ENCODE assay signal across 1 cellular context in the genomic region with DNA sequence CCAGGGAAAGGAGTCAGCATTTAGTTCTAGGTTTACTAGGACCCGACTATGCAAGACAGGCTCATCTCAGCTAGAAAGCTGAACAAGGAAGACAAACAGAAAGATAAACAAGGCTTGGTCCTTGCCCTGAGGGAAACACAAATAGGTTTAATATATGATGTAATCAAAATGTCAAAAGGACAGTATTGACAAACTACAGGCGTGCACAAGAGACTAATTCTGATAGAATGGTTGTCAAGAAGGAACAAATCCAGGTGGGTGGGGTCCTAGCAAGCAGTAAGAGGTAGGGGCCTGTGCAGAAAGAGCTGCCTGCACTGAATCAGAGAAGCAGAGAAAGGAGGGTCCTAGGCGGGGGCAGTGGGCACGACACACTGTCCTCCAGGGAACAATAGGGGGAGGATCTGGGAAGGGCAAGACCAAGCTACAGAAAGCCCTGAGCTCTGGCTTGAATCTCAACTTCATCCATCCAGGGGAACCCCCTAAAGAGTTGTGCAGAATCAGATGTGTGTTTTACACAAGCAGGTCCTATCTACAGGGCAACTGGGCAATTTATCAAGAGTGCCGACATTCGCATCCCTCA.
TF ChIP-seq lines count a peak whose summit lies in the region.

No MANE protein-coding gene starts in this region.

TF ChIP-seq in liver, 16 proteins besides CTCF, POLR2A, EP300 and RAD21 (continued from another document):
- TF ChIP-seq, protein P1, sequence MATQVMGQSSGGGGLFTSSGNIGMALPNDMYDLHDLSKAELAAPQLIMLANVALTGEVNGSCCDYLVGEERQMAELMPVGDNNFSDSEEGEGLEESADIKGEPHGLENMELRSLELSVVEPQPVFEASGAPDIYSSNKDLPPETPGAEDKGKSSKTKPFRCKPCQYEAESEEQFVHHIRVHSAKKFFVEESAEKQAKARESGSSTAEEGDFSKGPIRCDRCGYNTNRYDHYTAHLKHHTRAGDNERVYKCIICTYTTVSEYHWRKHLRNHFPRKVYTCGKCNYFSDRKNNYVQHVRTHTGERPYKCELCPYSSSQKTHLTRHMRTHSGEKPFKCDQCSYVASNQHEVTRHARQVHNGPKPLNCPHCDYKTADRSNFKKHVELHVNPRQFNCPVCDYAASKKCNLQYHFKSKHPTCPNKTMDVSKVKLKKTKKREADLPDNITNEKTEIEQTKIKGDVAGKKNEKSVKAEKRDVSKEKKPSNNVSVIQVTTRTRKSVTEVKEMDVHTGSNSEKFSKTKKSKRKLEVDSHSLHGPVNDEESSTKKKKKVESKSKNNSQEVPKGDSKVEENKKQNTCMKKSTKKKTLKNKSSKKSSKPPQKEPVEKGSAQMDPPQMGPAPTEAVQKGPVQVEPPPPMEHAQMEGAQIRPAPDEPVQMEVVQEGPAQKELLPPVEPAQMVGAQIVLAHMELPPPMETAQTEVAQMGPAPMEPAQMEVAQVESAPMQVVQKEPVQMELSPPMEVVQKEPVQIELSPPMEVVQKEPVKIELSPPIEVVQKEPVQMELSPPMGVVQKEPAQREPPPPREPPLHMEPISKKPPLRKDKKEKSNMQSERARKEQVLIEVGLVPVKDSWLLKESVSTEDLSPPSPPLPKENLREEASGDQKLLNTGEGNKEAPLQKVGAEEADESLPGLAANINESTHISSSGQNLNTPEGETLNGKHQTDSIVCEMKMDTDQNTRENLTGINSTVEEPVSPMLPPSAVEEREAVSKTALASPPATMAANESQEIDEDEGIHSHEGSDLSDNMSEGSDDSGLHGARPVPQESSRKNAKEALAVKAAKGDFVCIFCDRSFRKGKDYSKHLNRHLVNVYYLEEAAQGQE (IDR thresholded peaks at IDR 0.05), result no peak
- TF ChIP-seq TAF1 (conservative IDR thresholded peaks at IDR 0.05), result no peak
- TF ChIP-seq, protein P2, sequence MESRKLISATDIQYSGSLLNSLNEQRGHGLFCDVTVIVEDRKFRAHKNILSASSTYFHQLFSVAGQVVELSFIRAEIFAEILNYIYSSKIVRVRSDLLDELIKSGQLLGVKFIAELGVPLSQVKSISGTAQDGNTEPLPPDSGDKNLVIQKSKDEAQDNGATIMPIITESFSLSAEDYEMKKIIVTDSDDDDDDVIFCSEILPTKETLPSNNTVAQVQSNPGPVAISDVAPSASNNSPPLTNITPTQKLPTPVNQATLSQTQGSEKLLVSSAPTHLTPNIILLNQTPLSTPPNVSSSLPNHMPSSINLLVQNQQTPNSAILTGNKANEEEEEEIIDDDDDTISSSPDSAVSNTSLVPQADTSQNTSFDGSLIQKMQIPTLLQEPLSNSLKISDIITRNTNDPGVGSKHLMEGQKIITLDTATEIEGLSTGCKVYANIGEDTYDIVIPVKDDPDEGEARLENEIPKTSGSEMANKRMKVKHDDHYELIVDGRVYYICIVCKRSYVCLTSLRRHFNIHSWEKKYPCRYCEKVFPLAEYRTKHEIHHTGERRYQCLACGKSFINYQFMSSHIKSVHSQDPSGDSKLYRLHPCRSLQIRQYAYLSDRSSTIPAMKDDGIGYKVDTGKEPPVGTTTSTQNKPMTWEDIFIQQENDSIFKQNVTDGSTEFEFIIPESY (IDR thresholded peaks at IDR 0.05), result peak; percentile 48
- TF ChIP-seq MAX (IDR thresholded peaks at IDR 0.05), result peak; percentile 54
- peak; percentile 69 to 78 for TF ChIP-seq JUND (IDR thresholded peaks at IDR 0.05)
- TF ChIP-seq GABPA (IDR thresholded peaks at IDR 0.05 in 1 of 2, conservative IDR thresholded peaks at IDR 0.05 in 1 of 2), result no peak
- peak; percentile 75 to 82 for TF ChIP-seq RXRA (IDR thresholded peaks at IDR 0.05)
- no peak for TF ChIP-seq EGR1 (IDR thresholded peaks at IDR 0.05; ENCODE audit: low read depth in 2 of 2)
- TF ChIP-seq HNF4A (conservative IDR thresholded peaks at IDR 0.05), result peak; percentile 86 to 91
- TF ChIP-seq SP1 (IDR thresholded peaks at IDR 0.05), result peak; percentile 81
- TF ChIP-seq FOXA2 (IDR thresholded peaks at IDR 0.05), result peak; percentile 97
